12 cellular contexts compared by ENCODE assay signal in genomic region chr2:219369447-219369861, GRCh38. TPM values are rescaled to one million over a fixed set of nuclear protein-coding genes. Genes with fewer than 3 reads are reported as not detected.
A peak's percentile ranks its signal among the peaks of the same experiment; 100 is the strongest.
DNase-seq lines count a peak whose midpoint lies in the region; ATAC-seq and TF ChIP-seq lines count a peak whose summit lies in the region.
"Had no signal": no experiment of that assay in that cellular context is flagged by ENCODE, and none has a peak within 500 bp of the region (broad histone marks: within the 10 kb centered on the region; RNA-seq: fewer than 3 reads in every experiment).

No MANE protein-coding gene starts in this region.

- intact Hi-C loops in dendritic cell treated with granulocyte-macrophage colony-stimulating factor and Interleukin-4, amounts not matched to agents 40 ng/mL and 50 ng/mL, for 4 days (cut with micrococcal nuclease), result no loop called here

- no peaks in the 10 kb centered on the region for H3K27me3 Mint-ChIP-seq in dendritic cell treated with granulocyte-macrophage colony-stimulating factor and Interleukin-4, amounts not matched to agents 40 ng/mL and 50 ng/mL, for 4 days

- H3K36me3 ChIP-seq in BE2C, result no peaks in the 10 kb centered on the region

- ATAC-seq in GM21529 (IDR thresholded peaks at IDR 0.05; ENCODE audit: unreplicated experiment) (no peak), GM21515 (IDR thresholded peaks at IDR 0.05; ENCODE audit: unreplicated experiment) (no peak)

- peaks cover 3% of the 10 kb centered on the region; the same call in 1 of the 2 replicates for H3K4me1 ChIP-seq in BE2C
- H3K4me1 ChIP-seq: BLaER1 had no signal

- peak overlapping the region; percentile 30 for H3K27ac Mint-ChIP-seq in dendritic cell treated with granulocyte-macrophage colony-stimulating factor and Interleukin-4, amounts not matched to agents 40 ng/mL and 50 ng/mL, for 4 days

- H3K9me3 Mint-ChIP-seq in dendritic cell treated with granulocyte-macrophage colony-stimulating factor and Interleukin-4, amounts not matched to agents 40 ng/mL and 50 ng/mL, for 4 days, result no peaks in the 10 kb centered on the region

- no peak for TF ChIP-seq CTCF in 22Rv1 (IDR thresholded peaks at IDR 0.05)
- no peak for TF ChIP-seq CTCF in BE2C (IDR thresholded peaks at IDR 0.05; ENCODE audit: low read depth, low read length)

- H3K4me3 ChIP-seq in BE2C (ENCODE audit: low read depth, low read length), result no peak overlapping the region
- H3K4me3 ChIP-seq: BLaER1 had no signal

- H3K4me1 Mint-ChIP-seq in dendritic cell treated with granulocyte-macrophage colony-stimulating factor and Interleukin-4, amounts not matched to agents 40 ng/mL and 50 ng/mL, for 4 days (ENCODE audit: low read depth), result peaks cover 11% of the 10 kb centered on the region

- H3K27ac ChIP-seq in 22Rv1, result peak overlapping the region; percentile 54
- H3K27ac ChIP-seq: BLaER1 had no signal

- DNase-seq in NCI-H1105 (lab: John Stamatoyannopoulos, UW), result peak; percentile 5
- DNase-seq in medulla oblongata (ENCODE audit: extremely low spot score), result peak; percentile 34
- DNase-seq in NAMALWA (ENCODE audit: low spot score), result no peak
- no peak for DNase-seq in BE2C
- DNase-seq: cerebellar nuclear complex, Kasumi-1 had no signal

- peaks cover 26% of the 10 kb centered on the region for H3K36me3 Mint-ChIP-seq in dendritic cell treated with granulocyte-macrophage colony-stimulating factor and Interleukin-4, amounts not matched to agents 40 ng/mL and 50 ng/mL, for 4 days (ENCODE audit: low read depth)

- no peaks in the 10 kb centered on the region for H3K9me3 ChIP-seq in BE2C
- H3K9me3 ChIP-seq: BLaER1 had no signal

- no peak overlapping the region for H3K4me3 Mint-ChIP-seq in dendritic cell treated with granulocyte-macrophage colony-stimulating factor and Interleukin-4, amounts not matched to agents 40 ng/mL and 50 ng/mL, for 4 days

- H3K27me3 ChIP-seq in BE2C, result no peaks in the 10 kb centered on the region
- H3K27me3 ChIP-seq: BLaER1 had no signal

RNA-seq across cellular contexts. Expression of gene DNPEP, which starts 18.3 kb away (rescaled TPM):
- polyA plus RNA-seq in BE2C (2012; ENCODE audit: insufficient read depth, insufficient read length, low read depth), result 70.7 TPM

RNA-seq across cellular contexts. Expression of gene RESP18, which starts 36.9 kb away (rescaled TPM):
- not detected for polyA plus RNA-seq in BE2C (2012; ENCODE audit: insufficient read depth, insufficient read length, low read depth)
- polyA plus RNA-seq: urinary bladder had no signal

RNA-seq across cellular contexts. Expression of gene DES, which starts 48.7 kb away (rescaled TPM):
- polyA plus RNA-seq in BE2C (2012; ENCODE audit: insufficient read depth, insufficient read length, low read depth), result 1.5 TPM

Comparison
In these comparisons a context has a peak if more than half of its experiments do, and no peak if none do; other contexts are left out.
1. DNase-seq: peak in NCI-H1105 (single experiment) and medulla oblongata (single experiment); none in NAMALWA (single experiment) and BE2C (single experiment).